ENCODE assay signal across 13 cellular contexts in genomic region chr20:57250607-57251343, GRCh38. TPM values are rescaled to one million over a fixed set of nuclear protein-coding genes. Genes with fewer than 3 reads are reported as not detected.
DNase-seq lines count a peak whose midpoint lies in the region; ATAC-seq and TF ChIP-seq lines count a peak whose summit lies in the region.
"Had no signal": no experiment of that assay in that cellular context is flagged by ENCODE, and none has a peak within 500 bp of the region (broad histone marks: within the 10 kb centered on the region; RNA-seq: fewer than 3 reads in every experiment).

No MANE protein-coding gene starts in this region.

- CTCF ChIA-PET in activated naive CD4-positive, alpha-beta T cell treated with anti-CD3 and anti-CD28 coated beads for 36 hours (lab: Charles Lee): no interaction called here
- CTCF ChIA-PET in Panc1 (lab: Charles Lee): no interaction called here

- POLR2A ChIA-PET in Panc1 (lab: Charles Lee): interaction anchor here (0.5 kb wide), 1 partner anchor 33 kb away, joined by 3 read pairs; no protein-coding TSS in a partner anchor

- no peak overlapping the region for H3K27ac ChIP-seq in Panc1 (ENCODE audit: low read length)
- no peak overlapping the region for H3K27ac ChIP-seq in effector memory CD4-positive, alpha-beta T cell (ENCODE audit: insufficient read depth, low read length, poor library complexity, severe bottlenecking)
- H3K27ac ChIP-seq: tibial artery had no signal

- peak; percentile 17 for DNase-seq in activated naive CD4-positive, alpha-beta T cell treated with anti-CD3 and anti-CD28 coated beads for 36 hours
- no peak for DNase-seq in activated naive CD4-positive, alpha-beta T cell treated with Interleukin-2 at 50 U/mL for 16 hours
- no peak for DNase-seq in Panc1 (ENCODE audit: low read depth, low spot score)
- DNase-seq in central memory CD8-positive, alpha-beta T cell (ENCODE audit: low spot score in 2 of 2): peak in 1 of 2 donors; percentile 9
- peak in 1 of 2 donors; percentile 54 for DNase-seq in stimulated activated effector memory CD8-positive, alpha-beta T cell treated with anti-CD3 and anti-CD28 coated beads, Interleukin-12 subunit alpha, Interleukin-12 subunit beta, amount 100 ng/mL, for 72 hours (ENCODE audit: low spot score in 2 of 2)
- no peak for DNase-seq in foreskin fibroblast
- DNase-seq in effector memory CD4-positive, alpha-beta T cell: no peak
- DNase-seq: activated B cell treated with CpG ODN at 0.5 μM for 24 hours, heart right ventricle, NCI-H2107, tibial artery had no signal

- H3K36me3 Mint-ChIP-seq in activated naive CD4-positive, alpha-beta T cell treated with anti-CD3 and anti-CD28 coated beads for 36 hours (ENCODE audit: low read depth): no peaks in the 10 kb centered on the region
- H3K36me3 Mint-ChIP-seq in central memory CD8-positive, alpha-beta T cell (ENCODE audit: insufficient read depth): no peaks in the 10 kb centered on the region
- no peaks in the 10 kb centered on the region for H3K36me3 Mint-ChIP-seq in stimulated activated effector memory CD8-positive, alpha-beta T cell treated with anti-CD3 and anti-CD28 coated beads, Interleukin-12 subunit alpha, Interleukin-12 subunit beta, amount 100 ng/mL, for 72 hours
- H3K36me3 Mint-ChIP-seq: memory B cell had no signal

- H3K9me3 ChIP-seq in Panc1 (ENCODE audit: control insufficient read depth, insufficient read depth, low read depth, low read length): no peaks in the 10 kb centered on the region
- no peaks in the 10 kb centered on the region for H3K9me3 ChIP-seq in effector memory CD4-positive, alpha-beta T cell (ENCODE audit: control insufficient read depth, low read length)

- no peaks in the 10 kb centered on the region for H3K36me3 ChIP-seq in Panc1 (ENCODE audit: control insufficient read depth, insufficient read depth, low read length)
- no peaks in the 10 kb centered on the region for H3K36me3 ChIP-seq in effector memory CD4-positive, alpha-beta T cell (ENCODE audit: control insufficient read depth, insufficient read depth, low read length)
- H3K36me3 ChIP-seq: heart right ventricle, tibial artery had no signal

- H3K4me3 Mint-ChIP-seq in activated naive CD4-positive, alpha-beta T cell treated with anti-CD3 and anti-CD28 coated beads for 36 hours: no peak overlapping the region
- H3K4me3 Mint-ChIP-seq in central memory CD8-positive, alpha-beta T cell: peak overlapping the region; percentile 55
- no peak overlapping the region for H3K4me3 Mint-ChIP-seq in stimulated activated effector memory CD8-positive, alpha-beta T cell treated with anti-CD3 and anti-CD28 coated beads, Interleukin-12 subunit alpha, Interleukin-12 subunit beta, amount 100 ng/mL, for 72 hours
- H3K4me3 Mint-ChIP-seq: activated B cell treated with CpG ODN at 0.5 μM for 24 hours, memory B cell had no signal

- TF ChIP-seq CTCF in Panc1 (IDR thresholded peaks at IDR 0.05) (no peak), foreskin fibroblast (IDR thresholded peaks at IDR 0.05; ENCODE audit: low read depth, low read length) (no peak)

- intact Hi-C loops in activated naive CD4-positive, alpha-beta T cell treated with anti-CD3 and anti-CD28 coated beads for 36 hours (cut with micrococcal nuclease): no loop called here
- intact Hi-C loops in Panc1 (cut with micrococcal nuclease; ENCODE audit: unreplicated experiment): no loop called here

- ATAC-seq in Panc1 (peak; percentile 53), HG03280 (IDR thresholded peaks at IDR 0.05; ENCODE audit: unreplicated experiment) (no peak)
- peak; percentile 67 for ATAC-seq in central memory CD8-positive, alpha-beta T cell (replicated peaks; ENCODE audit: extremely low read depth, poor library complexity, severe bottlenecking)
- ATAC-seq in stimulated activated effector memory CD8-positive, alpha-beta T cell treated with anti-CD3 and anti-CD28 coated beads, Interleukin-12 subunit alpha, Interleukin-12 subunit beta, amount 100 ng/mL, for 72 hours: peak; percentile 53

- no peak overlapping the region for H3K4me3 ChIP-seq in Panc1 (ENCODE audit: low read depth in 2 of 2, low read length in 2 of 2)
- H3K4me3 ChIP-seq in foreskin fibroblast (ENCODE audit: low read depth in 1 of 2, low read length in 2 of 2): no peak overlapping the region
- H3K4me3 ChIP-seq in effector memory CD4-positive, alpha-beta T cell (ENCODE audit: insufficient read depth, low read depth, low read length, poor library complexity, severe bottlenecking): no peak overlapping the region
- H3K4me3 ChIP-seq: heart right ventricle, tibial artery had no signal

- in situ Hi-C loops in Panc1 (cut with HindIII; ENCODE audit: low pct_unique_long_range_greater_than_20kb, low sequenced_read_pairs): no loop called here

- no peaks in the 10 kb centered on the region for H3K27me3 ChIP-seq in Panc1 (ENCODE audit: control insufficient read depth, insufficient read depth, low read length)
- no peaks in the 10 kb centered on the region for H3K27me3 ChIP-seq in effector memory CD4-positive, alpha-beta T cell (replicated peaks; ENCODE audit: control insufficient read depth, insufficient read depth, low read length, poor library complexity, severe bottlenecking)

- peaks cover 10% of the 10 kb centered on the region for H3K4me1 Mint-ChIP-seq in activated naive CD4-positive, alpha-beta T cell treated with anti-CD3 and anti-CD28 coated beads for 36 hours (ENCODE audit: low read depth)
- H3K4me1 Mint-ChIP-seq in central memory CD8-positive, alpha-beta T cell: peaks cover 6% of the 10 kb centered on the region
- H3K4me1 Mint-ChIP-seq in stimulated activated effector memory CD8-positive, alpha-beta T cell treated with anti-CD3 and anti-CD28 coated beads, Interleukin-12 subunit alpha, Interleukin-12 subunit beta, amount 100 ng/mL, for 72 hours: peaks cover 5% of the 10 kb centered on the region
- H3K4me1 Mint-ChIP-seq: activated B cell treated with CpG ODN at 0.5 μM for 24 hours, memory B cell had no signal

- no peaks in the 10 kb centered on the region for H3K9me3 Mint-ChIP-seq in activated naive CD4-positive, alpha-beta T cell treated with anti-CD3 and anti-CD28 coated beads for 36 hours
- no peaks in the 10 kb centered on the region for H3K9me3 Mint-ChIP-seq in central memory CD8-positive, alpha-beta T cell
- H3K9me3 Mint-ChIP-seq in stimulated activated effector memory CD8-positive, alpha-beta T cell treated with anti-CD3 and anti-CD28 coated beads, Interleukin-12 subunit alpha, Interleukin-12 subunit beta, amount 100 ng/mL, for 72 hours: no peaks in the 10 kb centered on the region
- H3K9me3 Mint-ChIP-seq: memory B cell had no signal

- H3K27me3 Mint-ChIP-seq in activated naive CD4-positive, alpha-beta T cell treated with anti-CD3 and anti-CD28 coated beads for 36 hours (ENCODE audit: low read depth): peaks cover 18% of the 10 kb centered on the region
- H3K27me3 Mint-ChIP-seq in central memory CD8-positive, alpha-beta T cell: peaks cover 27% of the 10 kb centered on the region

- peaks cover 2% of the 10 kb centered on the region; the same call in 1 of the 2 replicates for H3K4me1 ChIP-seq in Panc1 (ENCODE audit: control insufficient read depth, insufficient read depth, low read length)
- no peaks in the 10 kb centered on the region for H3K4me1 ChIP-seq in effector memory CD4-positive, alpha-beta T cell (ENCODE audit: control insufficient read depth, insufficient read depth, low read length, poor library complexity, severe bottlenecking)
- H3K4me1 ChIP-seq: tibial artery had no signal

- H3K27ac Mint-ChIP-seq in activated naive CD4-positive, alpha-beta T cell treated with anti-CD3 and anti-CD28 coated beads for 36 hours: no peak overlapping the region
- peak overlapping the region; percentile 10 for H3K27ac Mint-ChIP-seq in central memory CD8-positive, alpha-beta T cell (ENCODE audit: low read depth)
- no peak overlapping the region for H3K27ac Mint-ChIP-seq in stimulated activated effector memory CD8-positive, alpha-beta T cell treated with anti-CD3 and anti-CD28 coated beads, Interleukin-12 subunit alpha, Interleukin-12 subunit beta, amount 100 ng/mL, for 72 hours
- H3K27ac Mint-ChIP-seq: activated B cell treated with CpG ODN at 0.5 μM for 24 hours, memory B cell had no signal

- BruUV-seq in Panc1 (replicated peaks; lab: Mats Ljungman, UMichigan): no TSS peak

RNA-seq across cellular contexts. Expression of gene BMP7, which starts 15.7 kb away (rescaled TPM):
- total RNA-seq in activated naive CD4-positive, alpha-beta T cell treated with anti-CD3 and anti-CD28 coated beads for 36 hours: not detected
- 11.5 TPM for total RNA-seq in Panc1 (2021; ENCODE audit: unreplicated experiment)
- 13.0 TPM for polyA plus RNA-seq in Panc1 (2012; ENCODE audit: insufficient read length)
- total RNA-seq: activated B cell treated with CpG ODN at 0.5 μM for 24 hours had no signal

Comparison
In these comparisons a context has a peak if more than half of its experiments do, and no peak if none do; other contexts are left out.
1. RNA of gene BMP7, which starts 15.7 kb away (total RNA-seq): 11.5 TPM in Panc1 (single experiment); not detected in activated naive CD4-positive, alpha-beta T cell treated with anti-CD3 and anti-CD28 coated beads for 36 hours; every median in the first group is over 10 times any median in the second.